8 cellular contexts compared by ENCODE assay signal in the genomic region with DNA sequence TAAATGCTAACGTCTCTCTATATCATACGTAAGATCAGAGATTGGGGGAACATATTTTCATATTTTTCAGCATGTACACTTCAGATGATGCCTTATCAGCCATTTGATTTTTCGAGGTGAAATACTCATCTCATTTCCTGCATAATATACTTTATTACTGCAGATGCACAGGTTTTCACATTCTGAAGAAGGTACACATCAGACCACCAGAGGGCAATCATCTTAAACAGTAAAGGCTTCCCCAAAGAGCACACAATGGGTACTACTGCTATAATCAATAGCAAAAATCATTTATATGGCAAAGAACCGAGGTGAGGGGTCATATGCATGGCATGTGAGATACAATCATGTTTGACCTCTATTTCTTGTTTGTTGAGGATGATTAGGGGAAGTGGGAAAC.
DNase-seq lines count a peak whose midpoint lies in the region; ATAC-seq and TF ChIP-seq lines count a peak whose summit lies in the region.

No MANE protein-coding gene starts in this region.

- no peaks in the 10 kb centered on the region for H3K36me3 Mint-ChIP-seq in activated T-helper 2 cell treated with anti-CD3 and anti-CD28 coated beads, Interferon-gamma antibody, Interleukin-2, Interleukin-4, amounts not matched to agents 10 μg/mL and 5 μg/mL and 100 μg/mL, durations not matched to agents 14 hours and 24 hours and 36 hours (ENCODE audit: low read depth)

- no peaks in the 10 kb centered on the region for H3K27me3 Mint-ChIP-seq in activated T-helper 2 cell treated with anti-CD3 and anti-CD28 coated beads, Interferon-gamma antibody, Interleukin-2, Interleukin-4, amounts not matched to agents 10 μg/mL and 5 μg/mL and 100 μg/mL, durations not matched to agents 14 hours and 24 hours and 36 hours (ENCODE audit: low read depth)

- peak; percentile 17 for DNase-seq in AG08395 (ENCODE audit: low spot score)
- DNase-seq in GM12865 (ENCODE audit: low read depth): peak; percentile 32
- DNase-seq in M059J (ENCODE audit: low read depth): peak; percentile 17
- peak; percentile 54 for DNase-seq in astrocyte of the hippocampus (ENCODE audit: low read depth, low spot score)
- peak; percentile 26 to 55 for DNase-seq in lung microvascular endothelial cell (ENCODE audit: low read depth in 2 of 2)
- no peak for DNase-seq in activated T-helper 2 cell treated with anti-CD3 and anti-CD28 coated beads, Interferon-gamma antibody, Interleukin-2, Interleukin-4, amounts not matched to agents 10 μg/mL and 5 μg/mL and 100 μg/mL, durations not matched to agents 14 hours and 24 hours and 36 hours (ENCODE audit: low spot score)
- DNase-seq in activated naive CD4-positive, alpha-beta T cell treated with anti-CD3 and anti-CD28 coated beads, Interleukin-2, amount 50 U/mL, for 16 hours: no peak

- no peak overlapping the region for H3K27ac Mint-ChIP-seq in activated T-helper 2 cell treated with anti-CD3 and anti-CD28 coated beads, Interferon-gamma antibody, Interleukin-2, Interleukin-4, amounts not matched to agents 10 μg/mL and 5 μg/mL and 100 μg/mL, durations not matched to agents 14 hours and 24 hours and 36 hours

- no peak overlapping the region for H3K4me3 Mint-ChIP-seq in activated T-helper 2 cell treated with anti-CD3 and anti-CD28 coated beads, Interferon-gamma antibody, Interleukin-2, Interleukin-4, amounts not matched to agents 10 μg/mL and 5 μg/mL and 100 μg/mL, durations not matched to agents 14 hours and 24 hours and 36 hours (ENCODE audit: low read depth)

- H3K4me1 Mint-ChIP-seq in activated T-helper 2 cell treated with anti-CD3 and anti-CD28 coated beads, Interferon-gamma antibody, Interleukin-2, Interleukin-4, amounts not matched to agents 10 μg/mL and 5 μg/mL and 100 μg/mL, durations not matched to agents 14 hours and 24 hours and 36 hours (ENCODE audit: low read depth): no peaks in the 10 kb centered on the region

- H3K9me3 Mint-ChIP-seq in activated T-helper 2 cell treated with anti-CD3 and anti-CD28 coated beads, Interferon-gamma antibody, Interleukin-2, Interleukin-4, amounts not matched to agents 10 μg/mL and 5 μg/mL and 100 μg/mL, durations not matched to agents 14 hours and 24 hours and 36 hours: no peaks in the 10 kb centered on the region

- peak; percentile 51 for TF ChIP-seq CTCF in GM12865 (IDR thresholded peaks at IDR 0.05; ENCODE audit: insufficient read depth, low read depth, low read length, missing control alignments)

- ATAC-seq in GM18873 (IDR thresholded peaks at IDR 0.05; ENCODE audit: low FRiP score, unreplicated experiment): no peak

- intact Hi-C loops in activated T-helper 2 cell treated with anti-CD3 and anti-CD28 coated beads, Interferon-gamma antibody, Interleukin-2, Interleukin-4, amounts not matched to agents 10 μg/mL and 5 μg/mL and 100 μg/mL, durations not matched to agents 14 hours and 24 hours and 36 hours (cut with micrococcal nuclease): no loop called here

- no peak overlapping the region for H3K4me3 ChIP-seq in GM12865 (ENCODE audit: low read depth, low read length)

Comparison
In these comparisons a context has a peak if more than half of its experiments do, and no peak if none do; other contexts are left out.
1. DNase-seq: peak in AG08395 (single experiment), GM12865 (single experiment), M059J (single experiment), astrocyte of the hippocampus (single experiment) and lung microvascular endothelial cell (2 of 2); none in activated T-helper 2 cell treated with anti-CD3 and anti-CD28 coated beads, Interferon-gamma antibody, Interleukin-2, Interleukin-4, amounts not matched to agents 10 μg/mL and 5 μg/mL and 100 μg/mL, durations not matched to agents 14 hours and 24 hours and 36 hours (single experiment) and activated naive CD4-positive, alpha-beta T cell treated with anti-CD3 and anti-CD28 coated beads, Interleukin-2, amount 50 U/mL, for 16 hours (single experiment).